In genomic region chr10:21203473-21204107, GRCh38 we compare ENCODE assay signal across 12 cellular contexts.
A peak's percentile ranks its signal among the peaks of the same experiment; 100 is the strongest.
DNase-seq lines count a peak whose midpoint lies in the region; ATAC-seq and TF ChIP-seq lines count a peak whose summit lies in the region.
"Had no signal": no experiment of that assay in that cellular context is flagged by ENCODE, and none has a peak within 500 bp of the region (broad histone marks: within the 10 kb centered on the region; RNA-seq: fewer than 3 reads in every experiment).

No MANE protein-coding gene starts in this region.

- no peaks in the 10 kb centered on the region for H3K79me2 ChIP-seq in osteoblast (ENCODE audit: insufficient read depth, low read length)

- no peaks in the 10 kb centered on the region for H3K4me1 ChIP-seq in osteoblast (ENCODE audit: insufficient read depth, low read length)
- H3K4me1 ChIP-seq: BLaER1 treated with 17β-estradiol and CSF1 and Interleukin-3, amounts not matched to agents 10 nM and 100 nM had no signal

- H2AFZ ChIP-seq in osteoblast (ENCODE audit: low read length) = no peak overlapping the region
- H2AFZ ChIP-seq: GM23248 had no signal

- no peak for TF ChIP-seq CTCF in osteoblast (IDR thresholded peaks at IDR 0.05; ENCODE audit: extremely low read depth, low read depth, low read length)

- no peaks in the 10 kb centered on the region for H3K36me3 ChIP-seq in osteoblast (ENCODE audit: insufficient read depth, low read length)
- H3K36me3 ChIP-seq: BLaER1 treated with 17β-estradiol and CSF1 and Interleukin-3, amounts not matched to agents 10 nM and 100 nM had no signal

- no peak overlapping the region for H3K4me2 ChIP-seq in osteoblast (ENCODE audit: insufficient read depth, low read length)
- H3K4me2 ChIP-seq: BLaER1 treated with 17β-estradiol and CSF1 and Interleukin-3, amounts not matched to agents 10 nM and 100 nM had no signal

- no peaks in the 10 kb centered on the region for H3K9me3 ChIP-seq in osteoblast (ENCODE audit: low read depth, low read length)

- no peaks in the 10 kb centered on the region for H4K20me1 ChIP-seq in osteoblast (ENCODE audit: insufficient read depth, low read length)
- H4K20me1 ChIP-seq: BLaER1 treated with 17β-estradiol and CSF1 and Interleukin-3, amounts not matched to agents 10 nM and 100 nM had no signal

- ATAC-seq in GM19328 (IDR thresholded peaks at IDR 0.05; ENCODE audit: unreplicated experiment) = no peak

- no peaks in the 10 kb centered on the region for H3K27me3 ChIP-seq in osteoblast (ENCODE audit: insufficient read depth, low read length)
- H3K27me3 ChIP-seq: BLaER1 treated with 17β-estradiol and CSF1 and Interleukin-3, amounts not matched to agents 10 nM and 100 nM had no signal

- no peak overlapping the region for H3K27ac ChIP-seq in osteoblast (ENCODE audit: low read depth, low read length)
- H3K27ac ChIP-seq: BLaER1 treated with 17β-estradiol and CSF1 and Interleukin-3, amounts not matched to agents 10 nM and 100 nM; GM23248 had no signal

- H3K4me3 ChIP-seq in osteoblast (ENCODE audit: insufficient read depth, low read length) = no peak overlapping the region
- H3K4me3 ChIP-seq: BLaER1 treated with 17β-estradiol and CSF1 and Interleukin-3, amounts not matched to agents 10 nM and 100 nM; GM23248 had no signal

- DNase-seq in Daoy (ENCODE audit: low read depth) = peak; percentile 4
- peak; percentile 18 for DNase-seq in HT1080 (ENCODE audit: low read depth)
- DNase-seq in dermis blood vessel endothelial cell = peak; percentile 27
- DNase-seq in osteoblast (ENCODE audit: insufficient read length, low spot score, missing footprints) = peak; percentile 17
- no peak for DNase-seq in iPS-NIHi11 (ENCODE audit: low spot score)
- no peak for DNase-seq in HPDE6-E6E7 (ENCODE audit: extremely low spot score)
- DNase-seq: ACHN; CD4-positive, CD25-positive, alpha-beta regulatory T cell; DMS53 had no signal

Comparison
In these comparisons a context has a peak if more than half of its experiments do, and no peak if none do; other contexts are left out.
1. DNase-seq: peak in Daoy (single experiment), HT1080 (single experiment), dermis blood vessel endothelial cell (single experiment) and osteoblast (single experiment); none in iPS-NIHi11 (single experiment) and HPDE6-E6E7 (single experiment).